ENCODE assay signal across 1 cellular context in genomic region chr18:10296491-10296890, GRCh38.
TF ChIP-seq lines count a peak whose summit lies in the region.

No MANE protein-coding gene starts in this region.

TF ChIP-seq in H1, 55 proteins besides CTCF, POLR2A, EP300 and RAD21 (continued from another document):
- no peak for TF ChIP-seq MAFK (IDR thresholded peaks at IDR 0.05; ENCODE audit: low read depth, low read length)
- TF ChIP-seq SUZ12 (IDR thresholded peaks at IDR 0.05; ENCODE audit: low read length) = no peak
- TF ChIP-seq RNF2 (IDR thresholded peaks at IDR 0.05; ENCODE audit: borderline replicate concordance, low read depth, low read length, missing control alignments, poor library complexity, severe bottlenecking) = no peak
- TF ChIP-seq HDAC2 (IDR thresholded peaks at IDR 0.05; ENCODE audit: borderline replicate concordance in 1 of 2, low read depth in 2 of 2, low read length in 2 of 2) = no peak
- TF ChIP-seq TAF7 (optimal IDR thresholded peaks at IDR 0.05; ENCODE audit: borderline replicate concordance, low read depth, low read length) = no peak
- TF ChIP-seq TBP (IDR thresholded peaks at IDR 0.05; ENCODE audit: low read depth, low read length) = no peak
- no peak for TF ChIP-seq CHD7 (IDR thresholded peaks at IDR 0.05; ENCODE audit: insufficient replicate concordance, low read length)
- TF ChIP-seq SRF (IDR thresholded peaks at IDR 0.05; ENCODE audit: low read depth, low read length) = no peak
- TF ChIP-seq POLR2AphosphoS5 (IDR thresholded peaks at IDR 0.05; ENCODE audit: low read depth, low read length) = no peak
- no peak for TF ChIP-seq ATF2 (IDR thresholded peaks at IDR 0.05; ENCODE audit: low read length)
- TF ChIP-seq USF2 (IDR thresholded peaks at IDR 0.05; ENCODE audit: low read length) = no peak
- TF ChIP-seq JUN (IDR thresholded peaks at IDR 0.05; ENCODE audit: low read depth, low read length) = no peak
- no peak for TF ChIP-seq CHD1 (IDR thresholded peaks at IDR 0.05; ENCODE audit: low read depth, low read length)
- TF ChIP-seq FOSL1 (IDR thresholded peaks at IDR 0.05; ENCODE audit: insufficient read depth, low read depth, low read length) = no peak
